ENCODE assay signal across 20 cellular contexts in the genomic region with DNA sequence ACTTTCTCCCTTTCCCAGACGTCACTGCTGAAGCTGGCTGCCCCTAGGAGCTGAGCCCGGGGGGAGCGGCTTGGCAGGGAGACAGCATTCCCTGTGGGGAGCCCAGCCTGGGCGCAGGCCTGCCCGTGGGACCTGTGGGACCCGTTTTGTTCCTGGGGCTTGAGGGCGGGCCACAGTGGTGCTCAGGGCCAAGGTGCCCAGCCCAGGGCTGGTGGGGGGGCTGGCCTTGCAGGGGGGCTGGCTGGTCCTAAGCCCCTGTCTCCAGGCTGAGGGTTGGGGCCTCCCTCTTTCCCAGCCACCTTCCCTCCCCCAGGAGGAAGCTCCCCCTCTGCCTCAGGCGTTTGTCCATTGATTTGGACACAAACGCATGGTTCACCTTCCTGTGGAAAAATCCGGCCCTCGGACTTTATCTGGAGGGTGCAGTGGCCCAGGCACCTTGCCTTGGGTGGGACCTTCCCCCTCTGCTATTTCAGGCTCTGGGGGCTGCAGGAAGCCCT. TPM values are rescaled to one million over a fixed set of nuclear protein-coding genes. Genes with fewer than 3 reads are reported as not detected.
DNase-seq lines count a peak whose midpoint lies in the region; ATAC-seq and TF ChIP-seq lines count a peak whose summit lies in the region.
"Had no signal": no experiment of that assay in that cellular context is flagged by ENCODE, and none has a peak within 500 bp of the region (broad histone marks: within the 10 kb centered on the region; RNA-seq: fewer than 3 reads in every experiment).

No MANE protein-coding gene starts in this region.

- no peak overlapping the region for H2BK5ac ChIP-seq in H9 (ENCODE audit: insufficient read length, low read length)

- ATAC-seq in left lung (no peak), SK-N-SH treated with all-trans-retinoic acid at 6 μM for 48 hours (no peak)
- ATAC-seq: A549, HCT116, PC-3 had no signal

- H4K20me1 ChIP-seq in BLaER1 = peaks cover 18% of the 10 kb centered on the region
- no peaks in the 10 kb centered on the region for H4K20me1 ChIP-seq in H9 (ENCODE audit: control insufficient read depth, insufficient read depth, insufficient read length)

- intact Hi-C loops in left lung (cut with DNase I) (no loop called here), spleen (cut with DNase I; ENCODE audit: low total_unique reads) (no loop called here), head of caudate nucleus (cut with DNase I) (no loop called here)

- no peak overlapping the region for H3K27ac Mint-ChIP-seq in H9
- H3K27ac Mint-ChIP-seq: activated CD4-positive, alpha-beta T cell treated with anti-CD3 and anti-CD28 coated beads, Interleukin-2, amount 10 ng/mL, durations not matched to agents 24 days and 14 days; CD4-positive, CD25-positive, alpha-beta regulatory T cell had no signal

- no peak overlapping the region for H2BK120ac ChIP-seq in H9 (ENCODE audit: low read depth, low read length, poor library complexity, severe bottlenecking)

- H4K5ac ChIP-seq in H9 (ENCODE audit: insufficient read length, low read depth, low read length) = no peak overlapping the region

- H3K9me3 Mint-ChIP-seq in H9 = no peaks in the 10 kb centered on the region
- H3K9me3 Mint-ChIP-seq: activated CD4-positive, alpha-beta T cell treated with anti-CD3 and anti-CD28 coated beads, Interleukin-2, amount 10 ng/mL, durations not matched to agents 24 days and 14 days; CD4-positive, CD25-positive, alpha-beta regulatory T cell had no signal

- H3K79me1 ChIP-seq in H9 (ENCODE audit: insufficient read depth, low read depth, low read length, poor library complexity, severe bottlenecking) = no peaks in the 10 kb centered on the region

- H3K4me1 ChIP-seq in BLaER1 (peaks cover 85% of the 10 kb centered on the region), left lung (peaks cover 36 to 73% of the 10 kb centered on the region in 2 donors), spleen (peaks cover 16 to 95% (median 82%) of the 10 kb centered on the region in 6 donors), H9 (ENCODE audit: insufficient read depth, low read length) (no peaks in the 10 kb centered on the region)

- H3K27me3 Mint-ChIP-seq in H9 (ENCODE audit: low read depth) = peaks cover 12% of the 10 kb centered on the region

- H3K9ac ChIP-seq in BLaER1 = peak overlapping the region; percentile 45; the same call in 1 of the 2 replicates
- H3K9ac ChIP-seq in H9 (ENCODE audit: extremely low read depth, insufficient read length, low read length) = no peak overlapping the region

- no peak overlapping the region for H3K4me3 Mint-ChIP-seq in H9
- H3K4me3 Mint-ChIP-seq: activated CD4-positive, alpha-beta T cell treated with anti-CD3 and anti-CD28 coated beads, Interleukin-2, amount 10 ng/mL, durations not matched to agents 24 days and 14 days; CD4-positive, CD25-positive, alpha-beta regulatory T cell had no signal

- peaks cover 7% of the 10 kb centered on the region for H3K36me3 ChIP-seq in BLaER1
- peaks cover 0 to 17% of the 10 kb centered on the region in 2 donors for H3K36me3 ChIP-seq in left lung
- peaks cover 0 to 18% (median 0%) of the 10 kb centered on the region in 6 donors for H3K36me3 ChIP-seq in spleen

- 44 to 67% (median 62%) methylated on average over 8 to 11 of the region's 11 CpGs for WGBS in spleen, 5 donors
- WGBS in H9 (ENCODE audit: extremely low coverage, insufficient read length, low lambda C conversion rate) = no CpG with 5 or more reads among the region's 11 CpGs

- TF ChIP-seq POLR2A in spleen (IDR thresholded peaks at IDR 0.05) = no peak

- H2BK15ac ChIP-seq in H9 (ENCODE audit: low read depth, low read length) = no peak overlapping the region

- peak overlapping the region; percentile 98 for H3K4me2 ChIP-seq in BLaER1
- no peak overlapping the region for H3K4me2 ChIP-seq in H9 (ENCODE audit: insufficient read depth, insufficient read length, low read length)
- H3K4me2 ChIP-seq: A549 had no signal

- H3K56ac ChIP-seq in H9 (ENCODE audit: insufficient read length, low read depth, low read length) = no peak overlapping the region

- no peak overlapping the region for H3T11ph ChIP-seq in H9 (ENCODE audit: low read length)

- no peaks in the 10 kb centered on the region for H3K79me2 ChIP-seq in H9 (ENCODE audit: insufficient read depth, low read length)

- no peaks in the 10 kb centered on the region for H3K9me3 ChIP-seq in BLaER1
- no peaks in the 10 kb centered on the region for H3K9me3 ChIP-seq in left lung
- H3K9me3 ChIP-seq in spleen = no peaks in the 10 kb centered on the region
- H3K9me3 ChIP-seq in H9 (ENCODE audit: control insufficient read depth, low read depth, low read length) = no peaks in the 10 kb centered on the region
- H3K9me3 ChIP-seq: A549 had no signal

- H3K23ac ChIP-seq in H9 (ENCODE audit: insufficient read length, low read depth, low read length) = no peak overlapping the region

- H3K27ac ChIP-seq in BLaER1 (peak overlapping the region; percentile 56), left lung (peak overlapping the region; percentile 30 to 85), spleen (peak overlapping the region; percentile 15 to 90 (median 84)), H9 (ENCODE audit: insufficient read length, low read depth, low read length) (no peak overlapping the region)

- H2AK5ac ChIP-seq in H9 (ENCODE audit: insufficient read length, low read length) = no peak overlapping the region

- H3K18ac ChIP-seq in H9 (ENCODE audit: insufficient read length, low read depth, low read length) = no peak overlapping the region

- no peak overlapping the region for H4K8ac ChIP-seq in H9 (replicated peaks; ENCODE audit: insufficient read length, low read depth, low read length)

- DNase-seq in dermis blood vessel endothelial cell (peak; percentile 64), left lung (no peak), spleen (peak; percentile 71), head of caudate nucleus (no peak), CD1c-positive myeloid dendritic cell (ENCODE audit: extremely low spot score) (no peak), H9 (no peak)
- DNase-seq: activated CD4-positive, alpha-beta T cell treated with anti-CD3 and anti-CD28 coated beads, Interleukin-2, amount 10 ng/mL, durations not matched to agents 24 days and 14 days; activated naive CD4-positive, alpha-beta T cell treated with Interleukin-2 at 50 U/mL for 16 hours; CD4-positive, CD25-positive, alpha-beta regulatory T cell; DMS79; hippocampal formation; NCI-H1092 treated with DMSO at 0.1 percent for 48 hours; NCI-H69; PC-3; stimulated activated CD4-positive, alpha-beta T cell treated with anti-CD3 and anti-CD28 coated beads, Interleukin-2, amount 100 ng/mL, for 48 hours had no signal

- no peak overlapping the region for H2BK12ac ChIP-seq in H9 (ENCODE audit: insufficient read length, low read depth, low read length)

- no peak overlapping the region for H2AFZ ChIP-seq in H9 (ENCODE audit: low read length)

- peaks cover 28% of the 10 kb centered on the region for H3K27me3 ChIP-seq in BLaER1
- peaks cover 0 to 27% of the 10 kb centered on the region in 2 donors for H3K27me3 ChIP-seq in left lung
- peaks cover 0 to 37% (median 7%) of the 10 kb centered on the region in 7 donors for H3K27me3 ChIP-seq in spleen (replicated peaks in 1 of 7)
- H3K27me3 ChIP-seq in H9 (ENCODE audit: insufficient read depth, low read length) = peaks cover 5% of the 10 kb centered on the region; the same call in 1 of the 2 replicates

- H4K91ac ChIP-seq in H9 (ENCODE audit: insufficient read length, low read depth, low read length) = no peak overlapping the region

- H3K4me1 Mint-ChIP-seq in H9 = peaks cover 7% of the 10 kb centered on the region in 2 experiments; a peak in 2 of 4 replicates
- H3K4me1 Mint-ChIP-seq: activated CD4-positive, alpha-beta T cell treated with anti-CD3 and anti-CD28 coated beads, Interleukin-2, amount 10 ng/mL, durations not matched to agents 24 days and 14 days had no signal

- no peak overlapping the region for H2BK20ac ChIP-seq in H9 (ENCODE audit: low read depth, low read length, poor library complexity, severe bottlenecking)

- TF ChIP-seq CTCF in left lung (IDR thresholded peaks at IDR 0.05) (no peak), spleen (IDR thresholded peaks at IDR 0.05 in 8 of 11, conservative IDR thresholded peaks at IDR 0.05 in 3 of 11) (no peak), H9 (conservative IDR thresholded peaks at IDR 0.05) (no peak)

- H3K23me2 ChIP-seq in H9 (ENCODE audit: insufficient read length, low read depth, low read length, poor library complexity, severe bottlenecking) = peaks cover 3% of the 10 kb centered on the region

- H3K36me3 Mint-ChIP-seq in H9 (ENCODE audit: insufficient read depth in 1 of 3, low read depth in 3 of 3) = no peaks in the 10 kb centered on the region
- H3K36me3 Mint-ChIP-seq: CD4-positive, CD25-positive, alpha-beta regulatory T cell had no signal

- H3K4ac ChIP-seq in H9 (ENCODE audit: low read depth, low read length) = no peak overlapping the region

- H3K4me3 ChIP-seq in BLaER1 (no peak overlapping the region), left lung (peak overlapping the region in 1 of 2 donors; percentile 67), spleen (peak overlapping the region in 1 of 8 donors; percentile 86)
- H3K4me3 ChIP-seq: A549 had no signal

- H3K14ac ChIP-seq in H9 (ENCODE audit: insufficient read depth, low read length) = no peak overlapping the region; the same call in 1 of the 2 replicates

RNA-seq across cellular contexts. Expression of gene NHERF2, which starts 4.4 kb away (rescaled TPM):
- total RNA-seq in dermis blood vessel endothelial cell = 33.5 and 79.6 TPM in 2 replicates
- 100 to 1,000 TPM; 186 to 349 TPM for total RNA-seq in left lung
- 100 to 1,000 TPM in 4 of 7 donors, 10 to 100 TPM in 3; 62.4 to 179 (median 126) TPM for total RNA-seq in spleen
- 100 to 1,000 TPM in 1 of 3 donors, 10 to 100 TPM in 2; 64.6 to 218 (median 71.2) TPM for polyA plus RNA-seq in spleen
- total RNA-seq in H9 (2021) = 15.3 and 18.4 TPM in 2 replicates

RNA-seq across cellular contexts. Expression of gene NPW, which starts 11.5 kb away (rescaled TPM):
- 0.17 and 1.2 TPM in 2 replicates for total RNA-seq in dermis blood vessel endothelial cell
- 1 to 10 TPM in 1 of 2 donors, under 1 TPM in 1; 0.94 to 3.1 TPM for total RNA-seq in left lung
- 1 to 10 TPM in 1 of 7 donors, under 1 TPM in 3, not detected in 3; 0.51 to 1.9 (median 0.89) TPM for total RNA-seq in spleen
- 1 to 10 TPM in 2 of 3 donors, under 1 TPM in 1; 0.30 to 2.5 (median 2.3) TPM for polyA plus RNA-seq in spleen
- total RNA-seq in H9 (2021) = 7.1 and 10.2 TPM in 2 replicates
- total RNA-seq: CD4-positive, CD25-positive, alpha-beta regulatory T cell; kidney epithelial cell had no signal
- polyA plus RNA-seq: CD4-positive, CD25-positive, alpha-beta regulatory T cell had no signal

RNA-seq across cellular contexts. Expression of gene NTHL1, which starts 16.5 kb away (rescaled TPM):
- total RNA-seq in dermis blood vessel endothelial cell (27.7 and 32.3 TPM in 2 replicates), left lung (10 to 100 TPM; 19.4 to 29.8 TPM), spleen (10 to 100 TPM in 6 of 7 donors, 1 to 10 TPM in 1; 9.6 to 29.6 (median 20.0) TPM), H9 (2021) (52.0 and 54.0 TPM in 2 replicates)
- polyA plus RNA-seq in spleen = 10 to 100 TPM; 31.3 to 52.1 (median 37.0) TPM

RNA-seq across cellular contexts. Expression of gene TSC2, which starts 16.7 kb away (rescaled TPM):
- total RNA-seq in dermis blood vessel endothelial cell (40.8 and 59.3 TPM in 2 replicates), left lung (100 to 1,000 TPM; 116 to 126 TPM), spleen (100 to 1,000 TPM in 4 of 7 donors, 10 to 100 TPM in 3; 63.8 to 185 (median 103) TPM), H9 (2021) (122 and 125 TPM in 2 replicates)
- 10 to 100 TPM; 20.7 to 82.0 (median 53.3) TPM for polyA plus RNA-seq in spleen

RNA-seq across cellular contexts. Expression of gene ZNF598, which starts 21.5 kb away (rescaled TPM):
- total RNA-seq in dermis blood vessel endothelial cell = 19.1 and 28.2 TPM in 2 replicates
- total RNA-seq in left lung = 10 to 100 TPM; 31.5 to 45.9 TPM
- total RNA-seq in spleen = 10 to 100 TPM; 34.6 to 56.2 (median 47.2) TPM
- polyA plus RNA-seq in spleen = 10 to 100 TPM; 21.8 to 45.5 (median 29.0) TPM
- 64.2 and 70.9 TPM in 2 replicates for total RNA-seq in H9 (2021)

Comparison
In these comparisons a context has a peak if more than half of its experiments do, and no peak if none do; other contexts are left out.
1. DNase-seq: peak in dermis blood vessel endothelial cell (single experiment) and spleen (single experiment); none in left lung (0 of 2), head of caudate nucleus (0 of 42), CD1c-positive myeloid dendritic cell (single experiment) and H9 (single experiment).